31 cellular contexts compared by ENCODE assay signal in genomic region chr6:4362306-4362705, GRCh38.
"Had no signal": no experiment of that assay in that cellular context is flagged by ENCODE, and none has a peak within 500 bp of the region (broad histone marks: within the 10 kb centered on the region; RNA-seq: fewer than 3 reads in every experiment).

No MANE protein-coding gene starts in this region.

- DNase-seq: naive thymus-derived CD4-positive, alpha-beta T cell; natural killer cell; nucleus accumbens; ovary; posterior cingulate gyrus; psoas muscle; right cardiac atrium; right lobe of liver; sigmoid colon; small intestine; stimulated activated CD4-positive, alpha-beta T cell treated with anti-CD3 and anti-CD28 coated beads, Interleukin-15, amount 100 ng/mL, for 24 hours; stimulated activated CD4-positive, alpha-beta T cell treated with anti-CD3 and anti-CD28 coated beads, Interleukin-2, amount 100 ng/mL, for 24 hours; stimulated activated CD4-positive, alpha-beta T cell treated with anti-CD3 and anti-CD28 coated beads, Interleukin-2, amount 100 ng/mL, for 48 hours; stimulated activated CD4-positive, alpha-beta T cell treated with anti-CD3 and anti-CD28 coated beads, Interleukin-4, amount 100 ng/mL, for 4 hours; stimulated activated CD8-positive, alpha-beta memory T cell treated with anti-CD3 and anti-CD28 coated beads, Interleukin-4, amount 100 ng/mL, for 48 hours; stimulated activated naive CD4-positive, alpha-beta T cell; stimulated activated naive CD8-positive, alpha-beta T cell treated with anti-CD3 and anti-CD28 coated beads, Interleukin-15, amount 100 ng/mL, for 72 hours; stimulated activated naive CD8-positive, alpha-beta T cell treated with anti-CD3 and anti-CD28 coated beads, Interleukin-15, Interleukin-2, amounts not matched to agents 100 U/mL and 50 U/mL, for 24 hours; substantia nigra; testis; tibial artery; transverse colon; upper lobe of right lung; uterus had no signal

- H3K27ac ChIP-seq: neutrophil, ovary, parathyroid adenoma, psoas muscle, right lobe of liver, sigmoid colon, suprapubic skin, testis, tibial artery, upper lobe of right lung, uterus had no signal

- H3K9me3 Mint-ChIP-seq: natural killer cell; nephron; stimulated activated naive CD8-positive, alpha-beta T cell treated with anti-CD3 and anti-CD28 coated beads, Interleukin-15, amount 100 ng/mL, for 72 hours had no signal

- H3K36me3 Mint-ChIP-seq: naive thymus-derived CD4-positive, alpha-beta T cell; natural killer cell; type B pancreatic cell had no signal

- H3K4me1 Mint-ChIP-seq: stimulated activated naive CD8-positive, alpha-beta T cell treated with anti-CD3 and anti-CD28 coated beads, Interleukin-15, amount 100 ng/mL, for 72 hours had no signal

- H3K4me1 ChIP-seq: uterus had no signal

- H2AFZ ChIP-seq: parathyroid adenoma had no signal

- H3K9me3 ChIP-seq: neutrophil, ovary, psoas muscle, right lobe of liver, sigmoid colon, suprapubic skin, testis, tibial artery, transverse colon, upper lobe of right lung, uterus had no signal

- H3K27me3 Mint-ChIP-seq: type B pancreatic cell had no signal

- H3K4me3 ChIP-seq: ovary, psoas muscle, right lobe of liver, sigmoid colon, suprapubic skin, testis, tibial artery, transverse colon, upper lobe of right lung, uterus had no signal

- H3K4me3 Mint-ChIP-seq: naive thymus-derived CD4-positive, alpha-beta T cell; natural killer cell; nephron; stimulated activated memory B cell treated with anti-CD40 and anti-IgM and Interleukin-4, amounts not matched to agents 10 μg/mL and 1 μg/mL and 100 μg/mL, for 72 hours; stimulated activated naive CD8-positive, alpha-beta T cell treated with anti-CD3 and anti-CD28 coated beads, Interleukin-15, amount 100 ng/mL, for 72 hours; type B pancreatic cell had no signal

- H3K27me3 ChIP-seq: neutrophil, ovary, right lobe of liver, sigmoid colon, suprapubic skin, testis, tibial artery, transverse colon, upper lobe of right lung, uterus had no signal

- H3K9ac ChIP-seq: parathyroid adenoma had no signal

- H3K36me3 ChIP-seq: neutrophil, ovary, right lobe of liver, sigmoid colon, suprapubic skin, tibial artery, transverse colon, upper lobe of right lung, uterus had no signal

- FAIRE-seq: small intestine had no signal

- H3K27ac Mint-ChIP-seq: naive thymus-derived CD4-positive, alpha-beta T cell; natural killer cell; nephron; progenitor cell of endocrine pancreas; stimulated activated memory B cell treated with anti-CD40 and anti-IgM and Interleukin-4, amounts not matched to agents 10 μg/mL and 1 μg/mL and 100 μg/mL, for 72 hours; type B pancreatic cell had no signal

- H3K79me2 ChIP-seq: parathyroid adenoma had no signal
